13 cellular contexts compared by ENCODE assay signal in the genomic region with DNA sequence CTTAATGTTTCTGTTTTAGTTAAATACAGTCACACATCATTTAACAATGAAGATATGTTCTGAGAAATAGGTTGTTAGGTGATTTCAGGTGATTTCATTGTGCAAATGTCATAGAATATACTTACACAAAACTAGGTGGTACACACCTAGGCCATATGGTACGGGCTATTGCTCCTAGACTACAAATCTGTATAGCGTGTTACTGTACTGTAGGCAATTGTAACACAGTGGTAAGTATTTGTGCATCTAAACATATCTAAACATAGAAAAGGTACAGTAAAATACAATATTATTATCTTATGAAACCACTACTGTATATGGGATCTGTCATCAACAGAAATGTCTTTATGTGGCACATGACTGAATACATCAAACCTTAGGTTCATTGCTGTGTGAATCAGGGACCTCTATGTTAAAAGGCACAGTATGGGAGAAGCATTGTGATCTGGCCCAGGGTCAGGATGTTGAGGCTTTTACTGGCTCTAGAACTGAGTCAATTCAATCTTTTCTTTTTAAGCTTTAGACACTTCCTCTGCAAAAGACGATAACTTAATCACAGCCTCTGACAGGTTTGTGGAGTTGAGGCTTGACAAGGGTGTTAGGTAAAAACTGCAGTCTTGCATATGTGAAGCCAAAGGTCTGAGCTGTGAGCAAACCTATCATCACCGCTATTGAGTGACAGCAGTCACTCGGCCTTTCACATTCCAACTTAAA. TPM values are rescaled to one million over a fixed set of nuclear protein-coding genes. Genes with fewer than 3 reads are reported as not detected.
A peak's percentile ranks its signal among the peaks of the same experiment; 100 is the strongest.
DNase-seq lines count a peak whose midpoint lies in the region; TF ChIP-seq lines count a peak whose summit lies in the region.
"Had no signal": no experiment of that assay in that cellular context is flagged by ENCODE, and none has a peak within 500 bp of the region (broad histone marks: within the 10 kb centered on the region; RNA-seq: fewer than 3 reads in every experiment).

No MANE protein-coding gene starts in this region.

- no peak overlapping the region for H3K27ac ChIP-seq in H9 (ENCODE audit: insufficient read length, low read depth, low read length)
- H3K27ac ChIP-seq: ascending aorta, stomach had no signal

- H4K5ac ChIP-seq in H9 (ENCODE audit: insufficient read length, low read depth, low read length), result no peak overlapping the region

- DNase-seq in stimulated activated CD4-positive, alpha-beta T cell treated with anti-CD3 and anti-CD28 coated beads, Interleukin-4, amount 100 ng/mL, for 24 hours, result peak; percentile 53
- no peak for DNase-seq in stimulated activated CD4-positive, alpha-beta T cell treated with anti-CD3 and anti-CD28 coated beads, Interleukin-4, amount 100 ng/mL, for 1 hour
- no peak for DNase-seq in H9
- DNase-seq in superior temporal gyrus (ENCODE audit: extremely low spot score), result no peak
- DNase-seq in LoVo (ENCODE audit: low spot score), result no peak
- no peak for DNase-seq in D341Med (ENCODE audit: low spot score)
- DNase-seq: C1 segment of cervical spinal cord, dermis blood vessel endothelial cell, stomach had no signal

- H3K9ac ChIP-seq in H9 (ENCODE audit: extremely low read depth, insufficient read length, low read length), result no peak overlapping the region

- H3K14ac ChIP-seq in H9 (ENCODE audit: insufficient read depth, low read length), result no peak overlapping the region

- no peaks in the 10 kb centered on the region for H4K20me1 ChIP-seq in H9 (ENCODE audit: control insufficient read depth, insufficient read depth, insufficient read length)

- H2AFZ ChIP-seq in H9 (ENCODE audit: low read length), result no peak overlapping the region

- no peak for TF ChIP-seq CTCF in H9 (conservative IDR thresholded peaks at IDR 0.05)

- H2BK12ac ChIP-seq in H9 (ENCODE audit: insufficient read length, low read depth, low read length), result no peak overlapping the region

- peaks cover 53 to 73% (median 64%) of the 10 kb centered on the region in 3 donors for H3K4me1 Mint-ChIP-seq in IgD-negative memory B cell
- H3K4me1 Mint-ChIP-seq in activated naive CD8-positive, alpha-beta T cell (ENCODE audit: low read depth), result peaks cover 79% of the 10 kb centered on the region
- H3K4me1 Mint-ChIP-seq in H9, result peaks cover 6% of the 10 kb centered on the region in 2 experiments; a peak in 3 of 4 replicates

- H3K27ac Mint-ChIP-seq in IgD-negative memory B cell (peak overlapping the region; percentile 36 to 53 (median 44)), H9 (no peak overlapping the region)
- peak overlapping the region; percentile 88 for H3K27ac Mint-ChIP-seq in activated naive CD8-positive, alpha-beta T cell
- H3K27ac Mint-ChIP-seq: progenitor cell of endocrine pancreas had no signal

- no peak overlapping the region for H2BK15ac ChIP-seq in H9 (ENCODE audit: low read depth, low read length)

- no peak overlapping the region for H3K56ac ChIP-seq in H9 (ENCODE audit: insufficient read length, low read depth, low read length)

- H3K9me3 Mint-ChIP-seq in IgD-negative memory B cell (no peaks in the 10 kb centered on the region), H9 (no peaks in the 10 kb centered on the region; a peak in 1 of 5 replicates)
- no peaks in the 10 kb centered on the region for H3K9me3 Mint-ChIP-seq in activated naive CD8-positive, alpha-beta T cell (ENCODE audit: low read depth)

- no peak overlapping the region for H2AK5ac ChIP-seq in H9 (ENCODE audit: insufficient read length, low read length)

- WGBS in H9 (ENCODE audit: extremely low coverage, insufficient read length, low lambda C conversion rate), result no CpG with 5 or more reads among the region's 5 CpGs

- no peaks in the 10 kb centered on the region for H3K23me2 ChIP-seq in H9 (ENCODE audit: insufficient read length, low read depth, low read length, poor library complexity, severe bottlenecking)

- H3K36me3 Mint-ChIP-seq in IgD-negative memory B cell (no peaks in the 10 kb centered on the region), H9 (ENCODE audit: insufficient read depth in 1 of 3, low read depth in 3 of 3) (no peaks in the 10 kb centered on the region)
- H3K36me3 Mint-ChIP-seq in activated naive CD8-positive, alpha-beta T cell, result peaks cover 3% of the 10 kb centered on the region

- H2BK5ac ChIP-seq in H9 (ENCODE audit: insufficient read length, low read length), result no peak overlapping the region

- H3K27me3 Mint-ChIP-seq in IgD-negative memory B cell, result no peaks in the 10 kb centered on the region
- no peaks in the 10 kb centered on the region for H3K27me3 Mint-ChIP-seq in activated naive CD8-positive, alpha-beta T cell
- no peaks in the 10 kb centered on the region for H3K27me3 Mint-ChIP-seq in H9 (ENCODE audit: low read depth)
- H3K27me3 Mint-ChIP-seq: progenitor cell of endocrine pancreas had no signal

- H3K4ac ChIP-seq in H9 (ENCODE audit: low read depth, low read length), result no peak overlapping the region

- no peak overlapping the region for H3K4me3 Mint-ChIP-seq in IgD-negative memory B cell
- peak overlapping the region; percentile 24 for H3K4me3 Mint-ChIP-seq in activated naive CD8-positive, alpha-beta T cell
- no peak overlapping the region for H3K4me3 Mint-ChIP-seq in H9

- H4K8ac ChIP-seq in H9 (replicated peaks; ENCODE audit: insufficient read length, low read depth, low read length), result no peak overlapping the region

- no peak overlapping the region for H3K23ac ChIP-seq in H9 (ENCODE audit: insufficient read length, low read depth, low read length)

- H3K4me2 ChIP-seq in H9 (ENCODE audit: insufficient read depth, insufficient read length, low read length), result no peak overlapping the region

- H2BK20ac ChIP-seq in H9 (ENCODE audit: low read depth, low read length, poor library complexity, severe bottlenecking), result no peak overlapping the region

- H2BK120ac ChIP-seq in H9 (ENCODE audit: low read depth, low read length, poor library complexity, severe bottlenecking), result no peak overlapping the region

- peaks cover 3% of the 10 kb centered on the region; the same call in 1 of the 2 replicates for H3K4me1 ChIP-seq in H9 (ENCODE audit: insufficient read depth, low read length)
- H3K4me1 ChIP-seq: ascending aorta had no signal

- no peaks in the 10 kb centered on the region for H3K79me2 ChIP-seq in H9 (ENCODE audit: insufficient read depth, low read length)

- no peak overlapping the region for H3T11ph ChIP-seq in H9 (ENCODE audit: low read length)

- no peak overlapping the region for H3K18ac ChIP-seq in H9 (ENCODE audit: insufficient read length, low read depth, low read length)

- no peak overlapping the region for H4K91ac ChIP-seq in H9 (ENCODE audit: insufficient read length, low read depth, low read length)

- no peaks in the 10 kb centered on the region for H3K79me1 ChIP-seq in H9 (ENCODE audit: insufficient read depth, low read depth, low read length, poor library complexity, severe bottlenecking)

- no peaks in the 10 kb centered on the region for H3K27me3 ChIP-seq in H9 (ENCODE audit: insufficient read depth, low read length)
- H3K27me3 ChIP-seq: ascending aorta, stomach had no signal

- no peaks in the 10 kb centered on the region for H3K9me3 ChIP-seq in H9 (ENCODE audit: control insufficient read depth, low read depth, low read length)
- H3K9me3 ChIP-seq: ascending aorta, stomach had no signal

RNA-seq across cellular contexts. Expression of gene ARHGAP25, which starts 17.5 kb away (rescaled TPM):
- 217 TPM for polyA plus RNA-seq in IgD-negative memory B cell
- 1.3 TPM in 2 replicates for total RNA-seq in H9 (2021)

Comparison
In these comparisons a context has a peak if more than half of its experiments do, and no peak if none do; other contexts are left out.
1. H3K27ac Mint-ChIP-seq: peak in IgD-negative memory B cell (3 of 3) and activated naive CD8-positive, alpha-beta T cell (single experiment); none in H9 (0 of 3).